17 cellular contexts compared by ENCODE assay signal in genomic region chr15:25374143-25374542, GRCh38.
"Had no signal": no experiment of that assay in that cellular context is flagged by ENCODE, and none has a peak within 500 bp of the region (broad histone marks: within the 10 kb centered on the region; RNA-seq: fewer than 3 reads in every experiment).

No MANE protein-coding gene starts in this region.

- H3K27me3 ChIP-seq: cardiac muscle cell, upper lobe of left lung had no signal

- DNase-seq: activated CD4-positive, alpha-beta T cell treated with anti-CD3 and anti-CD28 coated beads for 1 hour; activated CD4-positive, alpha-beta T cell treated with anti-CD3 and anti-CD28 coated beads, Interleukin-2, amount 50 U/mL, for 4 hours; activated naive CD4-positive, alpha-beta T cell treated with anti-CD3 and anti-CD28 coated beads, Interleukin-2, amount 10 ng/mL, durations not matched to agents 7 days and 5 days; immature natural killer cell; mucosa of descending colon; right cardiac atrium; small intestine; stimulated activated CD4-positive, alpha-beta T cell treated with anti-CD3 and anti-CD28 coated beads, Interleukin-4, amount 100 ng/mL, for 24 hours; stimulated activated naive CD4-positive, alpha-beta T cell treated with Interleukin-2 at 50 U/mL for 16 hours; upper lobe of left lung had no signal

- H3K9me3 ChIP-seq: mucosa of descending colon, prostate gland had no signal

- H3K36me3 ChIP-seq: prostate gland had no signal

- H3K4me3 ChIP-seq: cardiac muscle cell, mucosa of descending colon, prostate gland, upper lobe of left lung had no signal

- ATAC-seq: esophagus mucosa; left lobe of liver; mucosa of descending colon; natural killer cell treated with Interleukin-12 subunit alpha and Interleukin-12 subunit beta and Interleukin-15 and Interleukin-18, amount 100 ng/mL, for 72 hours; right cardiac atrium; SK-N-SH treated with all-trans-retinoic acid at 6 μM for 48 hours had no signal

- H3K27ac ChIP-seq: cardiac muscle cell, prostate gland, upper lobe of left lung, VCaP had no signal

- H3K4me1 ChIP-seq: prostate gland had no signal
